Comparison of ENCODE assay signal across 8 cellular contexts in the genomic region with DNA sequence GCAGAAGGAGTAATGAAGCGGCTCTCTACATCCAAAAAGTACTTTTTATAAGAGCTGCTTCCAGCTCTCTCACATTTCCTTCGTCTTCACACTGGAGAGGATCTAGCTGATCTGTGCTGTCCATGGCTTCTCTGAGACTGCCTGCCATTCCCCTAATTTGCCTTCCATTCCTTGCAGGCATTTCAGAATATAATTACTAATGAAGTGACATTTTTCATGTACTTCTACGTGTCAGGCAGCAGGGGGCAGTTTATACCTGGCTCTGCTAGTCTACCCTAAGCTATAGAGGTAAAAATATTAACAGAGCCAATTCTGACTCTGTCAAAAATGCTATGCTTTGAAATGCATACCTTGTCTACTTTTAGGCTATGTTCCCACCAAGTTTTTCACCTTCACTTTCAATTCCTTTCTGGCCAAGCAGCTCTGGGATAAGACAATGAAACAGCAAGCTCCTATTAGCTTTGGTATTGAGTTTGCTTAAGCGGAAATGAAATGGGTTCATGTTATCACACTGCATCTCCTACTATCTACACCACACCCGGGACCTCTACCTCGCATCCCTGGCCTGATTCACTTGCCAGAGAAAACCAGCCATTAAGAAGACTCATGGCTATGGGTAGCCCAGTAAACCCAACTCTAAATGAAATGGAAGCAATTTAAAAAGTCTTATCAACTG.
DNase-seq lines count a peak whose midpoint lies in the region; ATAC-seq and TF ChIP-seq lines count a peak whose summit lies in the region.

No MANE protein-coding gene starts in this region.

- POLR2A ChIA-PET in AG04449 (lab: Yijun Ruan, JAX), result interaction anchor here (1.0 kb wide), 1 partner anchor 199 kb away, joined by 5 read pairs; a partner anchor contains a TSS
- POLR2A ChIA-PET in GM10248 (lab: Yijun Ruan, JAX), result no interaction called here
- POLR2A ChIA-PET in activated naive CD8-positive, alpha-beta T cell treated with anti-CD3 and anti-CD28 coated beads, Interleukin-2, amount 10 ng/mL, durations not matched to agents 7 days and 5 days (lab: Charles Lee), result no interaction called here

- H3K9me3 Mint-ChIP-seq in activated naive CD8-positive, alpha-beta T cell treated with anti-CD3 and anti-CD28 coated beads, Interleukin-2, amount 10 ng/mL, durations not matched to agents 7 days and 5 days, result no peaks in the 10 kb centered on the region

- peak; percentile 3 for DNase-seq in AG04449 (ENCODE audit: low read depth, low spot score)
- peak; percentile 63 for DNase-seq in GM10248 (ENCODE audit: extremely low spot score)
- DNase-seq in NCI-H1417 treated with DMSO at 0.1 percent for 48 hours (lab: John Stamatoyannopoulos, UW), result peak; percentile 14
- no peak for DNase-seq in activated naive CD8-positive, alpha-beta T cell treated with anti-CD3 and anti-CD28 coated beads, Interleukin-2, amount 10 ng/mL, durations not matched to agents 7 days and 5 days
- no peak for DNase-seq in left ventricle myocardium inferior
- DNase-seq in stimulated activated CD4-positive, alpha-beta T cell treated with anti-CD3 and anti-CD28 coated beads, Interleukin-4, amount 100 ng/mL, for 24 hours, result peak; percentile 11

- CTCF ChIA-PET in AG04449 (lab: Yijun Ruan, JAX), result interaction anchor here (0.7 to 11.6 kb wide), 31 partner anchors 10 to 356 kb away, joined by 3 to 168 read pairs (median 4); a partner anchor contains a TSS
- CTCF ChIA-PET in GM10248 (lab: Yijun Ruan, JAX), result interaction anchor here (0.8 to 4.3 kb wide), 23 partner anchors 8 to 287 kb away, joined by 3 to 38 read pairs (median 5); a partner anchor contains a TSS

- H3K36me3 Mint-ChIP-seq in activated naive CD8-positive, alpha-beta T cell treated with anti-CD3 and anti-CD28 coated beads, Interleukin-2, amount 10 ng/mL, durations not matched to agents 7 days and 5 days, result no peaks in the 10 kb centered on the region

- H3K4me1 Mint-ChIP-seq in activated naive CD8-positive, alpha-beta T cell treated with anti-CD3 and anti-CD28 coated beads, Interleukin-2, amount 10 ng/mL, durations not matched to agents 7 days and 5 days, result no peaks in the 10 kb centered on the region

- H3K27ac Mint-ChIP-seq in activated naive CD8-positive, alpha-beta T cell treated with anti-CD3 and anti-CD28 coated beads, Interleukin-2, amount 10 ng/mL, durations not matched to agents 7 days and 5 days, result no peak overlapping the region

- peaks cover 7% of the 10 kb centered on the region for H3K27me3 Mint-ChIP-seq in activated naive CD8-positive, alpha-beta T cell treated with anti-CD3 and anti-CD28 coated beads, Interleukin-2, amount 10 ng/mL, durations not matched to agents 7 days and 5 days

- TF ChIP-seq CTCF in AG04449 (IDR thresholded peaks at IDR 0.05; ENCODE audit: insufficient read depth, low read length, missing control alignments), result peak; percentile 59
- peak; percentile 67 for TF ChIP-seq CTCF in GM10248 (IDR thresholded peaks at IDR 0.05; ENCODE audit: control extremely low read depth, extremely low read depth, low read depth, missing control alignments)
- TF ChIP-seq CTCF in left ventricle myocardium inferior (IDR thresholded peaks at IDR 0.05; ENCODE audit: borderline replicate concordance), result peak; percentile 74

- no peak overlapping the region for H3K4me3 ChIP-seq in AG04449 (ENCODE audit: low read depth, low read length)
- H3K4me3 ChIP-seq in left ventricle myocardium inferior, result no peak overlapping the region

- peak; percentile 67 for ATAC-seq in HG02571 (IDR thresholded peaks at IDR 0.05; ENCODE audit: unreplicated experiment)
- peak; percentile 42 for ATAC-seq in activated naive CD8-positive, alpha-beta T cell treated with anti-CD3 and anti-CD28 coated beads, Interleukin-2, amount 10 ng/mL, durations not matched to agents 7 days and 5 days (ENCODE audit: low read depth)
- no peak for ATAC-seq in GM19023 (IDR thresholded peaks at IDR 0.05; ENCODE audit: unreplicated experiment)

- peaks cover 21% of the 10 kb centered on the region for H3K36me3 ChIP-seq in left ventricle myocardium inferior

- H3K27me3 ChIP-seq in left ventricle myocardium inferior (ENCODE audit: low read depth), result no peaks in the 10 kb centered on the region

- H3K27ac ChIP-seq in left ventricle myocardium inferior (replicated peaks), result no peak overlapping the region

- peaks cover 11% of the 10 kb centered on the region for H3K4me1 ChIP-seq in left ventricle myocardium inferior

- intact Hi-C loops in left ventricle myocardium inferior (cut with micrococcal nuclease), result loop anchor here (5.0 to 10.0 kb wide), 3 partner anchors 107 to 281 kb away; a partner anchor contains a TSS

- no peak overlapping the region for H3K4me3 Mint-ChIP-seq in activated naive CD8-positive, alpha-beta T cell treated with anti-CD3 and anti-CD28 coated beads, Interleukin-2, amount 10 ng/mL, durations not matched to agents 7 days and 5 days

- H3K9me3 ChIP-seq in left ventricle myocardium inferior (replicated peaks), result no peaks in the 10 kb centered on the region

Comparison
In these comparisons a context has a peak if more than half of its experiments do, and no peak if none do; other contexts are left out.
1. DNase-seq: peak in AG04449 (single experiment), GM10248 (single experiment), NCI-H1417 treated with DMSO at 0.1 percent for 48 hours (single experiment) and stimulated activated CD4-positive, alpha-beta T cell treated with anti-CD3 and anti-CD28 coated beads, Interleukin-4, amount 100 ng/mL, for 24 hours (single experiment); none in activated naive CD8-positive, alpha-beta T cell treated with anti-CD3 and anti-CD28 coated beads, Interleukin-2, amount 10 ng/mL, durations not matched to agents 7 days and 5 days (single experiment) and left ventricle myocardium inferior (single experiment).
2. Peak in every context shown above with its lines, with median percentiles within 50 percentile points of each other: CTCF ChIP-seq.